Comparison of ENCODE assay signal across 10 cellular contexts in genomic region chr2:180360283-180360618, GRCh38.
DNase-seq lines count a peak whose midpoint lies in the region; ATAC-seq and TF ChIP-seq lines count a peak whose summit lies in the region.
"Had no signal": no experiment of that assay in that cellular context is flagged by ENCODE, and none has a peak within 500 bp of the region (broad histone marks: within the 10 kb centered on the region; RNA-seq: fewer than 3 reads in every experiment).

No MANE protein-coding gene starts in this region.

- DNase-seq in naive B cell (no peak), OCI-M1 (lab: John Stamatoyannopoulos, UW) (no peak), CD14-positive monocyte (ENCODE audit: low spot score) (no peak), kidney tubule cell (ENCODE audit: low spot score) (no peak), NCI-H2029 treated with DMSO at 0.1 percent for 48 hours (lab: John Stamatoyannopoulos, UW) (no peak)
- DNase-seq: stimulated activated CD4-positive, alpha-beta T cell treated with anti-CD3 and anti-CD28 coated beads, Interleukin-4, amount 100 ng/mL, for 4 hours had no signal

- H3K36me3 Mint-ChIP-seq in naive B cell = no peaks in the 10 kb centered on the region
- H3K36me3 Mint-ChIP-seq in CD14-positive monocyte = no peaks in the 10 kb centered on the region
- H3K36me3 Mint-ChIP-seq: T-cell had no signal

- H3K27me3 Mint-ChIP-seq in naive B cell (no peaks in the 10 kb centered on the region), CD14-positive monocyte (ENCODE audit: low read depth in 3 of 3) (peaks cover 0 to 1% (median 0%) of the 10 kb centered on the region in 3 donors)

- ATAC-seq in GM19023 (IDR thresholded peaks at IDR 0.05; ENCODE audit: unreplicated experiment) (peak; percentile 43), GM21737 (IDR thresholded peaks at IDR 0.05; ENCODE audit: unreplicated experiment) (peak; percentile 43), HG03280 (IDR thresholded peaks at IDR 0.05; ENCODE audit: unreplicated experiment) (peak; percentile 47), naive B cell (ENCODE audit: low read depth in 2 of 2) (peak; percentile 12 to 21)

- H3K9me3 Mint-ChIP-seq in naive B cell = no peaks in the 10 kb centered on the region
- peaks cover 0 to 3% (median 2%) of the 10 kb centered on the region in 7 donors for H3K9me3 Mint-ChIP-seq in CD14-positive monocyte

- H3K4me1 Mint-ChIP-seq in naive B cell (peaks cover 7 to 18% (median 13%) of the 10 kb centered on the region in 3 donors), CD14-positive monocyte (no peaks in the 10 kb centered on the region)

- intact Hi-C loops in CD14-positive monocyte (cut with micrococcal nuclease) = no loop called here

- peak overlapping the region in 2 of 8 donors; percentile 2 to 3 for H3K4me3 Mint-ChIP-seq in naive B cell
- no peak overlapping the region for H3K4me3 Mint-ChIP-seq in CD14-positive monocyte
- H3K4me3 Mint-ChIP-seq: T-cell had no signal

- TF ChIP-seq CTCF in CD14-positive monocyte (IDR thresholded peaks at IDR 0.05) = no peak

- H3K27ac Mint-ChIP-seq in naive B cell (peak overlapping the region in 2 of 6 donors; percentile 35 to 36), CD14-positive monocyte (no peak overlapping the region)
